In genomic region chr15:24924153-24924552, GRCh38 we compare ENCODE assay signal across 20 cellular contexts. TPM values are rescaled to one million over a fixed set of nuclear protein-coding genes. Genes with fewer than 3 reads are reported as not detected.
DNase-seq lines count a peak whose midpoint lies in the region; ATAC-seq and TF ChIP-seq lines count a peak whose summit lies in the region.
"Had no signal": no experiment of that assay in that cellular context is flagged by ENCODE, and none has a peak within 500 bp of the region (broad histone marks: within the 10 kb centered on the region; RNA-seq: fewer than 3 reads in every experiment).

No MANE protein-coding gene starts in this region.

- no peak overlapping the region for H3K4me3 ChIP-seq in left ventricle myocardium inferior
- H3K4me3 ChIP-seq in ascending aorta = no peak overlapping the region
- H3K4me3 ChIP-seq in iPS-15b (ENCODE audit: low read depth, low read length) = no peak overlapping the region
- H3K4me3 ChIP-seq in thyroid gland (replicated peaks in 1 of 3) = no peak overlapping the region
- no peak overlapping the region for H3K4me3 ChIP-seq in OCI-LY7 (ENCODE audit: low read depth, low read length, poor library complexity, severe bottlenecking)
- H3K4me3 ChIP-seq: BLaER1, GM12878, GM23248, HAP-1 had no signal

- no peak overlapping the region for H2AFZ ChIP-seq in OCI-LY7 (ENCODE audit: low read length)
- H2AFZ ChIP-seq: GM23248 had no signal

- H3K27ac ChIP-seq in left ventricle myocardium inferior (replicated peaks) (peak overlapping the region; percentile 9), ascending aorta (peak overlapping the region; percentile 23 to 34), thyroid gland (peak overlapping the region; percentile 2 to 68 (median 48)), OCI-LY7 (ENCODE audit: low read depth, low read length, poor library complexity, severe bottlenecking) (no peak overlapping the region)
- H3K27ac ChIP-seq: 22Rv1, BLaER1, C4-2B, GM23248 had no signal

- H3K4me1 ChIP-seq in left ventricle myocardium inferior = no peaks in the 10 kb centered on the region
- no peaks in the 10 kb centered on the region for H3K4me1 ChIP-seq in ascending aorta
- peaks cover 21% of the 10 kb centered on the region for H3K4me1 ChIP-seq in iPS-15b (ENCODE audit: control insufficient read depth, insufficient read depth, low read length)
- peaks cover 12 to 18% of the 10 kb centered on the region in 2 donors for H3K4me1 ChIP-seq in thyroid gland
- no peaks in the 10 kb centered on the region for H3K4me1 ChIP-seq in OCI-LY7 (ENCODE audit: insufficient read depth, low read length, poor library complexity, severe bottlenecking)
- H3K4me1 ChIP-seq: HAP-1 had no signal

- WGBS in thyroid gland, 2 donors = 84 to 89% methylated on average over 3 of the region's 3 CpGs

- CTCF ChIA-PET in OCI-LY7 (lab: Charles Lee; ENCODE audit: unreplicated experiment) = no interaction called here

- H3K36me3 ChIP-seq in left ventricle myocardium inferior (no peaks in the 10 kb centered on the region), ascending aorta (no peaks in the 10 kb centered on the region), iPS-15b (ENCODE audit: control insufficient read depth, insufficient read depth, low read length) (no peaks in the 10 kb centered on the region), thyroid gland (no peaks in the 10 kb centered on the region), OCI-LY7 (ENCODE audit: insufficient read depth, low read length) (no peaks in the 10 kb centered on the region)
- H3K36me3 ChIP-seq: BLaER1, HAP-1 had no signal

- no peak for DNase-seq in left ventricle myocardium inferior
- no peak for DNase-seq in Right ventricle myocardium inferior (ENCODE audit: missing footprints)
- DNase-seq in ascending aorta (ENCODE audit: low spot score in 2 of 2) = no peak
- no peak for DNase-seq in thyroid gland
- DNase-seq in KG1 (lab: John Stamatoyannopoulos, UW) = no peak
- DNase-seq in OCI-LY7 (ENCODE audit: low spot score) = no peak
- DNase-seq: Caco-2; CD4-positive, CD25-positive, alpha-beta regulatory T cell; CD8-positive, alpha-beta T cell; DMS153; DND-41; GM23248; HFFc6 had no signal

- BruUV-seq in OCI-LY7 (replicated peaks; lab: Mats Ljungman, UMichigan) = no TSS peak

- ATAC-seq in Right ventricle myocardium inferior (no peak), HG03520 (IDR thresholded peaks at IDR 0.05; ENCODE audit: unreplicated experiment) (no peak)
- ATAC-seq: CD8-positive, alpha-beta T cell; GM12878 had no signal

- TF ChIP-seq CTCF in left ventricle myocardium inferior (IDR thresholded peaks at IDR 0.05; ENCODE audit: borderline replicate concordance) = no peak
- TF ChIP-seq CTCF in ascending aorta (IDR thresholded peaks at IDR 0.05) = no peak
- TF ChIP-seq CTCF in thyroid gland (IDR thresholded peaks at IDR 0.05) = no peak
- no peak for TF ChIP-seq CTCF in OCI-LY7 (conservative IDR thresholded peaks at IDR 0.05; ENCODE audit: low read length)

- H3K4me2 ChIP-seq in OCI-LY7 (ENCODE audit: low read length) = no peak overlapping the region
- H3K4me2 ChIP-seq: BLaER1 had no signal

- H3K9me3 ChIP-seq in left ventricle myocardium inferior (replicated peaks) (no peaks in the 10 kb centered on the region), ascending aorta (no peaks in the 10 kb centered on the region), iPS-15b (ENCODE audit: control insufficient read depth, insufficient read depth, low read length) (no peaks in the 10 kb centered on the region), thyroid gland (no peaks in the 10 kb centered on the region), OCI-LY7 (ENCODE audit: low read length) (no peaks in the 10 kb centered on the region)
- H3K9me3 ChIP-seq: Caco-2, HAP-1 had no signal

- intact Hi-C loops in left ventricle myocardium inferior (cut with micrococcal nuclease) = no loop called here
- intact Hi-C loops in Right ventricle myocardium inferior (cut with DNase I) = no loop called here
- intact Hi-C loops in ascending aorta (cut with DNase I) = no loop called here
- intact Hi-C loops in thyroid gland (cut with DNase I) = no loop called here
- intact Hi-C loops in OCI-LY7 (cut with micrococcal nuclease; ENCODE audit: unreplicated experiment) = no loop called here

- H4K20me1 ChIP-seq in OCI-LY7 (ENCODE audit: insufficient read depth, low read length) = no peaks in the 10 kb centered on the region
- H4K20me1 ChIP-seq: BLaER1 had no signal

- no peaks in the 10 kb centered on the region for H3K79me2 ChIP-seq in OCI-LY7 (ENCODE audit: insufficient read depth, low read depth, low read length)

- peak overlapping the region; percentile 1 for H3K9ac ChIP-seq in iPS-15b (ENCODE audit: low read depth, low read length)
- H3K9ac ChIP-seq: BLaER1, GM23248 had no signal

- TF ChIP-seq POLR2A in thyroid gland (IDR thresholded peaks at IDR 0.05) = no peak

- no peaks in the 10 kb centered on the region for H3K27me3 ChIP-seq in left ventricle myocardium inferior (ENCODE audit: low read depth)
- H3K27me3 ChIP-seq in ascending aorta = no peaks in the 10 kb centered on the region
- no peaks in the 10 kb centered on the region for H3K27me3 ChIP-seq in iPS-15b (ENCODE audit: control insufficient read depth, insufficient read depth, low read length)
- no peaks in the 10 kb centered on the region for H3K27me3 ChIP-seq in thyroid gland
- H3K27me3 ChIP-seq: BLaER1 had no signal

- POLR2A ChIA-PET in OCI-LY7 (lab: Charles Lee) = interaction anchor here (0.5 to 0.7 kb wide), 2 partner anchors 9 to 683 kb away, joined by 3 read pairs; no protein-coding TSS in a partner anchor

- H3K9me2 ChIP-seq in OCI-LY7 (ENCODE audit: insufficient read depth, low read length) = no peaks in the 10 kb centered on the region

RNA-seq across cellular contexts. Expression of gene SNRPN, which starts 30.6 kb away (rescaled TPM):
- total RNA-seq in left ventricle myocardium inferior = 464 TPM
- total RNA-seq in Right ventricle myocardium inferior = 408 TPM
- total RNA-seq in ascending aorta = 121 TPM
- total RNA-seq in thyroid gland = 100 to 1,000 TPM; 413 to 706 (median 631) TPM
- not detected in 2 replicates for total RNA-seq in OCI-LY7 (2014; rRNA removed; shearing (Covaris generic))
- total RNA-seq in OCI-LY7 (2022) = 26.8 and 31.9 TPM in 2 replicates

RNA-seq across cellular contexts. Expression of gene SNURF, which starts 30.6 kb away (rescaled TPM):
- total RNA-seq in left ventricle myocardium inferior = 94.6 TPM
- total RNA-seq in Right ventricle myocardium inferior = 57.8 TPM
- not detected for total RNA-seq in ascending aorta
- total RNA-seq in thyroid gland = 10 to 100 TPM; 42.9 to 65.2 (median 54.1) TPM
- not detected in 2 replicates for total RNA-seq in OCI-LY7 (2014; rRNA removed; shearing (Covaris generic))
- total RNA-seq in OCI-LY7 (2022) = 5.5 and 6.8 TPM in 2 replicates
- total RNA-seq: GM23248 had no signal
